ENCODE assay signal across 13 cellular contexts in the genomic region with DNA sequence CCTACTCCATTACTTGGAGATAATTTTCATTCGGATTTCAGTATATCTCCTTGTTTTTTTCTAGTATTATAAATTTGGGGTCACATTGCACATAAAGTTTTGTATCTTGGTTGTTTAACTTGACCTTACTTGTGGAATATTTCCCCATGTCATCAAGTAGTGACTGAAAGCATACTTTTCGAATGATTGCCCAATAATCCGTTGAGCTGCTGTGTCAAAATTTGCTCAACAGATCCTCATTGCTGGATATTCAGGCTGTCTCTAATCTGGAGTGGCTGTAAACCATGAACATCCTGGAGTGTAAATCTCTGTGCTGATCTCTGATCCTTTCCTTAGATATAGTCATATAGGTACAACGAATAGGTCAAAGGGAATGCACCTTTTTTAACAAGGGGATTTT.
"Had no signal": no experiment of that assay in that cellular context is flagged by ENCODE, and none has a peak within 500 bp of the region (broad histone marks: within the 10 kb centered on the region; RNA-seq: fewer than 3 reads in every experiment).

No MANE protein-coding gene starts in this region.

- H3K27me3 ChIP-seq: ascending aorta, dorsolateral prefrontal cortex, esophagus squamous epithelium, heart left ventricle had no signal

- H3K27ac ChIP-seq: ascending aorta, heart left ventricle, left ventricle myocardium inferior had no signal

- H3K4me3 ChIP-seq: ascending aorta, dorsolateral prefrontal cortex, esophagus squamous epithelium, heart left ventricle, left ventricle myocardium inferior had no signal

- DNase-seq: activated CD4-positive, alpha-beta memory T cell treated with anti-CD3 and anti-CD28 coated beads, Interleukin-2, amount 10 ng/mL, durations not matched to agents 7 days and 5 days; activated CD4-positive, alpha-beta T cell treated with anti-CD3 and anti-CD28 coated beads for 1 hour; activated CD8-positive, alpha-beta memory T cell treated with anti-CD3 and anti-CD28 coated beads, Interleukin-2, amount 50 U/mL, for 4 hours; activated naive CD8-positive, alpha-beta T cell treated with anti-CD3 and anti-CD28 coated beads, Interleukin-2, amount 10 ng/mL, durations not matched to agents 7 days and 5 days; dorsolateral prefrontal cortex; esophagus squamous epithelium; heart left ventricle; islet precursor cell; left ventricle myocardium inferior; stimulated activated CD4-positive, alpha-beta T cell treated with anti-CD3 and anti-CD28 coated beads, Interleukin-4, amount 100 ng/mL, for 24 hours; T-helper 9 cell had no signal

- ATAC-seq: heart left ventricle; natural killer cell treated with Interleukin-12 subunit alpha and Interleukin-12 subunit beta and Interleukin-15 and Interleukin-18, amount 100 ng/mL, for 72 hours had no signal

- H3K36me3 ChIP-seq: ascending aorta had no signal

- H3K9me3 ChIP-seq: ascending aorta, esophagus squamous epithelium, heart left ventricle, left ventricle myocardium inferior had no signal
